Comparison of ENCODE assay signal across 8 cellular contexts in genomic region chr5:172984244-172984953, GRCh38. TPM values are rescaled to one million over a fixed set of nuclear protein-coding genes. Genes with fewer than 3 reads are reported as not detected.
DNase-seq lines count a peak whose midpoint lies in the region; ATAC-seq and TF ChIP-seq lines count a peak whose summit lies in the region.

No MANE protein-coding gene starts in this region.

- ATAC-seq in GM18861 (IDR thresholded peaks at IDR 0.05; ENCODE audit: unreplicated experiment) (peak; percentile 64), HG03103 (IDR thresholded peaks at IDR 0.05; ENCODE audit: low read depth, unreplicated experiment) (peak; percentile 67), left lobe of liver (peak; percentile 70)

- peak overlapping the region; percentile 99 for H3K4me3 ChIP-seq in AG04449 (ENCODE audit: low read depth, low read length)
- peak overlapping the region; percentile 81 for H3K4me3 ChIP-seq in coronary artery

- H3K27ac ChIP-seq in coronary artery: peak overlapping the region; percentile 95 to 96

- peak; percentile 74 for TF ChIP-seq CTCF in AG04449 (IDR thresholded peaks at IDR 0.05; ENCODE audit: insufficient read depth, low read length, missing control alignments)
- TF ChIP-seq CTCF in coronary artery (IDR thresholded peaks at IDR 0.05): no peak

- POLR2A ChIA-PET in AG04449 (lab: Yijun Ruan, JAX): interaction anchor here (0.6 to 1.7 kb wide), 7 partner anchors 11 to 220 kb away, joined by 3 to 8 read pairs (median 3); partner anchors contain the start of gene DUSP1

- CTCF ChIA-PET in AG04449 (lab: Yijun Ruan, JAX): interaction anchor here (0.6 to 3.5 kb wide), 25 partner anchors 9 to 491 kb away, joined by 3 to 27 read pairs (median 4); partner anchors contain the start of genes BNIP1 and RPL26L1

- DNase-seq in AG04449 (ENCODE audit: low read depth, low spot score) (peak; percentile 52), NCI-H345 treated with DMSO at 0.1 percent for 48 hours (lab: John Stamatoyannopoulos, UW; ENCODE audit: unreplicated experiment) (peak; percentile 17), coronary artery (ENCODE audit: low spot score) (peak; percentile 88), left lobe of liver (ENCODE audit: low spot score) (peak; percentile 59)
- peak; percentile 87 for DNase-seq in activated CD4-positive, alpha-beta T cell treated with anti-CD3 and anti-CD28 coated beads for 48 hours
- DNase-seq in stimulated activated CD4-positive, alpha-beta T cell treated with anti-CD3 and anti-CD28 coated beads, Interleukin-2, amount 100 ng/mL, for 4 hours (ENCODE audit: low read depth): peak; percentile 68

RNA-seq across cellular contexts. Expression of gene ATP6V0E1, which starts 0.8 kb away (rescaled TPM):
- total RNA-seq in left lobe of liver: 110 TPM

RNA-seq across cellular contexts. Expression of gene RPL26L1, which starts 25.2 kb away (rescaled TPM):
- total RNA-seq in left lobe of liver: 16.3 TPM

Comparison
In these comparisons a context has a peak if more than half of its experiments do, and no peak if none do; other contexts are left out.
1. Peak in every context shown above with its lines: DNase-seq, ATAC-seq, H3K4me3 ChIP-seq and H3K27ac ChIP-seq.
2. DNase-seq: peak in every context shown above with its lines; median percentile 88 in coronary artery; 87 in activated CD4-positive, alpha-beta T cell treated with anti-CD3 and anti-CD28 coated beads for 48 hours; 68 in stimulated activated CD4-positive, alpha-beta T cell treated with anti-CD3 and anti-CD28 coated beads, Interleukin-2, amount 100 ng/mL, for 4 hours; 59 in left lobe of liver; 52 in AG04449; 17 in NCI-H345 treated with DMSO at 0.1 percent for 48 hours.